Comparison of ENCODE assay signal across 8 cellular contexts in the genomic region with DNA sequence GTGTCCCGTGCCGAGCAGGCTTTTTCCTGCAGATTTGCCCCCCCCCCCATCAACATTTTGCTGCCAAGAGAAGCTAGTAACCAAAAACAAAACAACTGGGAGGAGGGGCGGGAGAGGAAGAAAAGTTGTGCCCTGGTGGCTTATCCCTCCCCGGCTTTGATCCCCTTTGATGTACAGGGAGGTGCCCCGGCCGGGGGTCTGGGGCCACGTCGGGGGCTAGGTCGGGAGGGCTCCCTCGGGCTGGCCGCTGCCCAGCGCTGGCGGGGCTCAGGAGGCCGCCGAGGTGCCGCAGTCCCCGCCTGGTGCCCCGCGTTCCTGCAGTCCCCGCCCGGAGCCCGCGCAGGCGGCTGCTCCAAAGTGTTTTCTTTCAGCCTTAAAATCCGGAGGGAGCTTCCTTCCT. TPM values are rescaled to one million over a fixed set of nuclear protein-coding genes. Genes with fewer than 3 reads are reported as not detected.
A peak's percentile ranks its signal among the peaks of the same experiment; 100 is the strongest.
DNase-seq lines count a peak whose midpoint lies in the region; ATAC-seq and TF ChIP-seq lines count a peak whose summit lies in the region.
"Not testable (repeated sequence)": the region's sequence is repeated elsewhere in the genome, so short reads cannot be mapped to it uniquely, and the experiment has no call there.

No MANE protein-coding gene starts in this region.

- H4K20me1 ChIP-seq in neural cell (ENCODE audit: insufficient read depth): not testable (repeated sequence)

- H3K4me3 ChIP-seq in SJSA1 (peak overlapping the region; percentile 32), iPS-11a (ENCODE audit: low read depth, low read length) (peak overlapping the region; percentile 24), neural cell (ENCODE audit: low read length) (peak overlapping the region; percentile 58)
- H3K4me3 ChIP-seq in effector memory CD4-positive, alpha-beta T cell (ENCODE audit: insufficient read depth, low read depth, low read length, poor library complexity, severe bottlenecking): peak overlapping the region; percentile 39

- H3K36me3 Mint-ChIP-seq in CD14-positive monocyte: not testable (repeated sequence)

- H3K4me2 ChIP-seq in neural cell (ENCODE audit: low read length): not testable (repeated sequence)

- not testable (repeated sequence) for H3K79me2 ChIP-seq in neural cell (replicated peaks; ENCODE audit: insufficient read depth, low read length)

- ATAC-seq in stimulated activated naive CD8-positive, alpha-beta T cell treated with anti-CD3 and anti-CD28 coated beads, Interleukin-15, amount 100 ng/mL, for 72 hours: not testable (repeated sequence)

- not testable (repeated sequence) for H3K27ac ChIP-seq in SJSA1; effector memory CD4-positive, alpha-beta T cell (ENCODE audit: insufficient read depth, low read length, poor library complexity, severe bottlenecking); neural cell (ENCODE audit: low read length)

- H3K27me3 Mint-ChIP-seq in CD14-positive monocyte (ENCODE audit: low read depth in 3 of 3); stimulated activated naive CD8-positive, alpha-beta T cell treated with anti-CD3 and anti-CD28 coated beads, Interleukin-15, amount 100 ng/mL, for 72 hours: not testable (repeated sequence)

- peak overlapping the region in 6 of 7 donors; percentile 46 to 93 (median 75) for H3K27ac Mint-ChIP-seq in CD14-positive monocyte
- H3K27ac Mint-ChIP-seq in stimulated activated naive CD8-positive, alpha-beta T cell treated with anti-CD3 and anti-CD28 coated beads, Interleukin-15, amount 100 ng/mL, for 72 hours: not testable (repeated sequence)

- H3F3A ChIP-seq in neural cell (ENCODE audit: insufficient read depth, low read length, poor library complexity, severe bottlenecking): not testable (repeated sequence)

- H3K4me1 ChIP-seq in SJSA1 (replicated peaks); effector memory CD4-positive, alpha-beta T cell (ENCODE audit: control insufficient read depth, insufficient read depth, low read length, poor library complexity, severe bottlenecking): not testable (repeated sequence)

- TF ChIP-seq CTCF in CD14-positive monocyte (IDR thresholded peaks at IDR 0.05); neural cell (IDR thresholded peaks at IDR 0.05; ENCODE audit: poor library complexity, severe bottlenecking): not testable (repeated sequence)

- H2AFZ ChIP-seq in neural cell (ENCODE audit: low read depth, low read length): not testable (repeated sequence)

- H3K4me3 Mint-ChIP-seq in CD14-positive monocyte: peak overlapping the region; percentile 85 to 88
- peak overlapping the region; percentile 45 to 82 for H3K4me3 Mint-ChIP-seq in stimulated activated naive CD8-positive, alpha-beta T cell treated with anti-CD3 and anti-CD28 coated beads, Interleukin-15, amount 100 ng/mL, for 72 hours

- H3K9ac ChIP-seq in neural cell (ENCODE audit: low read length): peak overlapping the region; percentile 44

- not testable (repeated sequence) for H3K4me1 Mint-ChIP-seq in CD14-positive monocyte; stimulated activated naive CD8-positive, alpha-beta T cell treated with anti-CD3 and anti-CD28 coated beads, Interleukin-15, amount 100 ng/mL, for 72 hours

- not testable (repeated sequence) for DNase-seq in CD14-positive monocyte (ENCODE audit: low spot score); effector memory CD4-positive, alpha-beta T cell
- DNase-seq in HT1080 (ENCODE audit: low read depth): peak; percentile 21
- peak in 1 of 2 experiments; percentile 13 for DNase-seq in SJSA1 (ENCODE audit: low read depth in 1 of 2, low spot score in 2 of 2)
- peak; percentile 0 for DNase-seq in activated gamma-delta T cell treated with anti-CD3 and anti-CD28 coated beads, Interleukin-2, amount 50 U/mL, for 16 hours (ENCODE audit: low read depth)
- peak; percentile 9 to 10 for DNase-seq in stimulated activated naive CD8-positive, alpha-beta T cell treated with anti-CD3 and anti-CD28 coated beads, Interleukin-15, amount 100 ng/mL, for 72 hours

- H3K27me3 ChIP-seq in SJSA1 (replicated peaks); effector memory CD4-positive, alpha-beta T cell (replicated peaks; ENCODE audit: control insufficient read depth, insufficient read depth, low read length, poor library complexity, severe bottlenecking); neural cell (ENCODE audit: insufficient read depth, low read depth, low read length): not testable (repeated sequence)

- H3K9me2 ChIP-seq in neural cell (ENCODE audit: insufficient read depth, low read length): not testable (repeated sequence)

- not testable (repeated sequence) for H3K9me3 Mint-ChIP-seq in CD14-positive monocyte; stimulated activated naive CD8-positive, alpha-beta T cell treated with anti-CD3 and anti-CD28 coated beads, Interleukin-15, amount 100 ng/mL, for 72 hours

- H3K36me3 ChIP-seq in SJSA1; effector memory CD4-positive, alpha-beta T cell (ENCODE audit: control insufficient read depth, insufficient read depth, low read length); neural cell (ENCODE audit: insufficient read depth, low read length): not testable (repeated sequence)

- intact Hi-C loops in CD14-positive monocyte (cut with micrococcal nuclease): not testable (repeated sequence)

- H3K9me3 ChIP-seq in SJSA1 (replicated peaks); effector memory CD4-positive, alpha-beta T cell (ENCODE audit: control insufficient read depth, low read length); neural cell (ENCODE audit: low read length): not testable (repeated sequence)

- not testable (repeated sequence) for TF ChIP-seq EP300 in neural cell (conservative IDR thresholded peaks at IDR 0.05; ENCODE audit: poor library complexity, severe bottlenecking)

- TF ChIP-seq RAD21 in neural cell (conservative IDR thresholded peaks at IDR 0.05): not testable (repeated sequence)

RNA-seq across cellular contexts. Expression of gene SRGAP2, which starts 1.5 kb away (rescaled TPM):
- polyA plus RNA-seq in CD14-positive monocyte: 10 to 100 TPM; 13.6 to 19.3 TPM
- 47.8 and 58.6 TPM in 2 replicates for total RNA-seq in HT1080 (2014; rRNA removed; shearing (Covaris generic))
- 32.5 and 39.2 TPM in 2 replicates for polyA plus RNA-seq in HT1080 (2015; cell fraction: cytosol; rRNA removed)
- polyA plus RNA-seq in HT1080 (2015; cell fraction: nucleus; rRNA removed): 86.2 and 105 TPM in 2 replicates
- 26.0 and 36.4 TPM in 2 replicates for total RNA-seq in SJSA1 (2014; rRNA removed; shearing (Covaris generic))
- 18.5 and 31.2 TPM in 2 replicates for polyA plus RNA-seq in neural cell
- 80.6 and 104 TPM in 2 replicates for polyA minus RNA-seq in neural cell

RNA-seq across cellular contexts. Expression of gene FAM72A, which starts 2.2 kb away (rescaled TPM):
- 1 to 10 TPM; 3.9 to 6.3 TPM for polyA plus RNA-seq in CD14-positive monocyte
- total RNA-seq in HT1080 (2014; rRNA removed; shearing (Covaris generic)): 9.0 and 15.0 TPM in 2 replicates
- polyA plus RNA-seq in HT1080 (2015; cell fraction: cytosol; rRNA removed): 26.2 and 28.5 TPM in 2 replicates
- 30.9 and 31.6 TPM in 2 replicates for polyA plus RNA-seq in HT1080 (2015; cell fraction: nucleus; rRNA removed)
- total RNA-seq in SJSA1 (2014; rRNA removed; shearing (Covaris generic)): 5.9 and 7.2 TPM in 2 replicates
- polyA plus RNA-seq in neural cell: 2.2 and 4.1 TPM in 2 replicates
- polyA minus RNA-seq in neural cell: 0.24 and 1.0 TPM in 2 replicates
